Comparison of ENCODE assay signal across 17 cellular contexts in the genomic region with DNA sequence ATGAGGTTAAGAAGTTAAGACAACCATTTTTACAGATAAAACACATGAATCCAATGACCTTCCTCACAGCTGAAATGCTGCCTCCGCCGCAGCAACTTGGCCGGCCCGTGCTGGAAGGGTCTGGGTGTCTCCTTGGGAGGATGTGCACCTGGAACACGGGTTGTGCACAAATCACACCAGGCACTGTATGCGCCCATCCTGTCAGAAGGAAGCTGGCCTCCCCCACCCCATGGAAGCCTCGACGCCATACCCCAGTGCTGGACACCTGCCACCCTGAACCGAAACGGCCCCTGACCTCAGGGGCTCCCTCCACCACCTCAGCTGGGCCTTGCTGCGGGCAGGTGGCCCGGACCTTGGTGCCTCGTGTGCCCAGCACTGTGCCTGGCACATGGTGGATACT.
DNase-seq lines count a peak whose midpoint lies in the region; ATAC-seq and TF ChIP-seq lines count a peak whose summit lies in the region.
"Had no signal": no experiment of that assay in that cellular context is flagged by ENCODE, and none has a peak within 500 bp of the region (broad histone marks: within the 10 kb centered on the region; RNA-seq: fewer than 3 reads in every experiment).

No MANE protein-coding gene starts in this region.

- DNase-seq in GM23338 (ENCODE audit: low spot score) (no peak), RWPE2 (ENCODE audit: low spot score) (no peak), epithelial cell of prostate (ENCODE audit: low read depth, low spot score) (no peak), prostate gland (ENCODE audit: low spot score) (no peak), putamen (ENCODE audit: low spot score) (no peak)
- DNase-seq in activated CD8-positive, alpha-beta memory T cell treated with anti-CD3 and anti-CD28 coated beads, Interleukin-2, amount 50 U/mL, for 4 hours, result no peak
- no peak for DNase-seq in activated T-cell treated with anti-CD3 and anti-CD28 coated beads, Interleukin-2, amount 50 U/mL, for 4 hours
- DNase-seq in activated naive CD8-positive, alpha-beta T cell treated with anti-CD3 and anti-CD28 coated beads, Interleukin-2, amount 50 U/mL, for 24 hours, result no peak
- DNase-seq: ACHN; CD8-positive, alpha-beta memory T cell; GF-D8; GOT3; KG1; NCI-H1092; NCI-H1694; NCI-H2107; NCI-H446 had no signal

- H3K9me3 ChIP-seq in RWPE2 (ENCODE audit: severe bottlenecking) (no peaks in the 10 kb centered on the region), prostate gland (no peaks in the 10 kb centered on the region)

- no peak overlapping the region for H2AFZ ChIP-seq in GM23338

- H3K27me3 Mint-ChIP-seq in GM23338 (ENCODE audit: insufficient read depth, low read depth, poor library complexity), result peaks cover 4% of the 10 kb centered on the region
- H3K27me3 Mint-ChIP-seq in activated T-cell treated with anti-CD3 and anti-CD28 coated beads, Interleukin-2, amount 50 U/mL, for 4 hours (ENCODE audit: low read depth), result peaks cover 1% of the 10 kb centered on the region
- peaks cover 1% of the 10 kb centered on the region for H3K27me3 Mint-ChIP-seq in activated naive CD8-positive, alpha-beta T cell treated with anti-CD3 and anti-CD28 coated beads, Interleukin-2, amount 50 U/mL, for 24 hours

- no peaks in the 10 kb centered on the region for H3K9me2 ChIP-seq in GM23338 (ENCODE audit: insufficient read depth)

- no peaks in the 10 kb centered on the region for H3K79me2 ChIP-seq in GM23338 (replicated peaks; ENCODE audit: insufficient read depth)

- peaks cover 72% of the 10 kb centered on the region for H3K36me3 Mint-ChIP-seq in GM23338 (ENCODE audit: low read depth)
- no peaks in the 10 kb centered on the region for H3K36me3 Mint-ChIP-seq in activated T-cell treated with anti-CD3 and anti-CD28 coated beads, Interleukin-2, amount 50 U/mL, for 4 hours (ENCODE audit: insufficient read depth)
- no peaks in the 10 kb centered on the region for H3K36me3 Mint-ChIP-seq in activated naive CD8-positive, alpha-beta T cell treated with anti-CD3 and anti-CD28 coated beads, Interleukin-2, amount 50 U/mL, for 24 hours (ENCODE audit: low read depth)
- H3K36me3 Mint-ChIP-seq: CD8-positive, alpha-beta memory T cell had no signal

- TF ChIP-seq CTCF in GM23338 (conservative IDR thresholded peaks at IDR 0.05; ENCODE audit: low read depth in 2 of 2) (no peak), RWPE2 (IDR thresholded peaks at IDR 0.05; ENCODE audit: poor library complexity, severe bottlenecking) (no peak), prostate gland (IDR thresholded peaks at IDR 0.05) (no peak)

- peaks cover 7% of the 10 kb centered on the region; the same call in 1 of the 3 replicates for H3K9me3 Mint-ChIP-seq in GM23338
- no peaks in the 10 kb centered on the region for H3K9me3 Mint-ChIP-seq in activated T-cell treated with anti-CD3 and anti-CD28 coated beads, Interleukin-2, amount 50 U/mL, for 4 hours
- no peaks in the 10 kb centered on the region for H3K9me3 Mint-ChIP-seq in activated naive CD8-positive, alpha-beta T cell treated with anti-CD3 and anti-CD28 coated beads, Interleukin-2, amount 50 U/mL, for 24 hours
- H3K9me3 Mint-ChIP-seq: CD8-positive, alpha-beta memory T cell had no signal

- TF ChIP-seq POLR2A in prostate gland (IDR thresholded peaks at IDR 0.05), result no peak

- H3K4me1 ChIP-seq in GM23338 (ENCODE audit: insufficient read depth) (0 out of 2 replicates have a peak, but pooled peaks cover 1% of the 10 kb centered on the region), RWPE2 (ENCODE audit: insufficient read depth, poor library complexity, severe bottlenecking) (peaks cover 52% of the 10 kb centered on the region), prostate gland (replicated peaks) (peaks cover 16% of the 10 kb centered on the region)

- no peaks in the 10 kb centered on the region for H4K20me1 ChIP-seq in GM23338 (replicated peaks; ENCODE audit: insufficient read depth)

- no peak overlapping the region for H3K27ac Mint-ChIP-seq in GM23338
- no peak overlapping the region for H3K27ac Mint-ChIP-seq in activated naive CD8-positive, alpha-beta T cell treated with anti-CD3 and anti-CD28 coated beads, Interleukin-2, amount 50 U/mL, for 24 hours
- H3K27ac Mint-ChIP-seq: CD8-positive, alpha-beta memory T cell had no signal

- no peaks in the 10 kb centered on the region for H3F3A ChIP-seq in GM23338 (replicated peaks; ENCODE audit: low read depth)

- H3K27ac ChIP-seq in GM23338 (ENCODE audit: low read depth), result 0 out of 2 replicates have a peak overlapping the region, but pooled peaks have one; percentile 30
- peak overlapping the region; percentile 95 for H3K27ac ChIP-seq in RWPE2 (ENCODE audit: poor library complexity, severe bottlenecking)
- peak overlapping the region; percentile 63 for H3K27ac ChIP-seq in epithelial cell of prostate
- peak overlapping the region; percentile 77 to 79 for H3K27ac ChIP-seq in prostate gland

- H3K4me1 Mint-ChIP-seq in GM23338, result peaks cover 8% of the 10 kb centered on the region; the same call in 2 of the 3 replicates
- H3K4me1 Mint-ChIP-seq in activated T-cell treated with anti-CD3 and anti-CD28 coated beads, Interleukin-2, amount 50 U/mL, for 4 hours (ENCODE audit: low read depth), result no peaks in the 10 kb centered on the region
- H3K4me1 Mint-ChIP-seq in activated naive CD8-positive, alpha-beta T cell treated with anti-CD3 and anti-CD28 coated beads, Interleukin-2, amount 50 U/mL, for 24 hours, result no peaks in the 10 kb centered on the region
- H3K4me1 Mint-ChIP-seq: CD8-positive, alpha-beta memory T cell had no signal

- H3K4me2 ChIP-seq in GM23338, result no peak overlapping the region

- WGBS in prostate gland, result 83% methylated on average over 11 of the region's 13 CpGs

- H3K36me3 ChIP-seq in GM23338 (ENCODE audit: insufficient read depth), result peaks cover 7% of the 10 kb centered on the region
- peaks cover 45% of the 10 kb centered on the region for H3K36me3 ChIP-seq in RWPE2 (ENCODE audit: low read depth)
- no peaks in the 10 kb centered on the region for H3K36me3 ChIP-seq in prostate gland

- H3K4me3 ChIP-seq in GM23338 (no peak overlapping the region), RWPE2 (ENCODE audit: severe bottlenecking) (no peak overlapping the region), prostate gland (no peak overlapping the region)

- ATAC-seq in GM23338 (no peak), RWPE2 (ENCODE audit: low read depth) (no peak)
- ATAC-seq in activated T-cell treated with anti-CD3 and anti-CD28 coated beads, Interleukin-2, amount 50 U/mL, for 4 hours, result no peak
- ATAC-seq in activated naive CD8-positive, alpha-beta T cell treated with anti-CD3 and anti-CD28 coated beads, Interleukin-2, amount 50 U/mL, for 24 hours, result no peak

- no peak overlapping the region for H3K4me3 Mint-ChIP-seq in GM23338
- H3K4me3 Mint-ChIP-seq in activated T-cell treated with anti-CD3 and anti-CD28 coated beads, Interleukin-2, amount 50 U/mL, for 4 hours, result no peak overlapping the region
- H3K4me3 Mint-ChIP-seq in activated naive CD8-positive, alpha-beta T cell treated with anti-CD3 and anti-CD28 coated beads, Interleukin-2, amount 50 U/mL, for 24 hours, result no peak overlapping the region
- H3K4me3 Mint-ChIP-seq: CD8-positive, alpha-beta memory T cell had no signal

- H3K27me3 ChIP-seq in GM23338 (ENCODE audit: insufficient read depth), result no peaks in the 10 kb centered on the region
- no peaks in the 10 kb centered on the region for H3K27me3 ChIP-seq in RWPE2 (ENCODE audit: insufficient read depth, poor library complexity, severe bottlenecking)
- H3K27me3 ChIP-seq in prostate gland (replicated peaks; ENCODE audit: insufficient read depth), result no peaks in the 10 kb centered on the region

- intact Hi-C loops in prostate gland (cut with DNase I), result no loop called here

Comparison
In these comparisons a context has a peak if more than half of its experiments do, and no peak if none do; other contexts are left out.
1. H3K27ac ChIP-seq: peak in every context shown above with its lines; median percentile 95 in RWPE2; 78 in prostate gland; 63 in epithelial cell of prostate; 30 in GM23338.